13 cellular contexts compared by ENCODE assay signal in the genomic region with DNA sequence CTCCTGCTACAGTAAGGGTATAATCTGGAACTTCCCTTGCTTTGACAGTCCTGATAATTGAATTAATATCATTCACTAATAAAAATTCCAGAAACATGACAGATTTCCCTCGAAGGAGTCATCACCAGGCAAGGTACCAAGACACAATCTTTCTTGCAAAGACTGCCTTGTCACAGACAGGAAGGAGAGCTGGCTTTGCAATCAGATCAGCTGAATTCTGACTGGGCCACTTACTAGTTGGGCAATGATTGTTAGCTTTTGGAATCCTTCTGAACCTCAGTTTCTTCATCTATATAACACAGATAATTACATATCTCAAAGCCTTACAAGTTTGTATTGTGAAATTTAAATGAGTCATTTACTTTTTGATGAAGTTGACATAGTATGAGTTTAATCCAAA.
A peak's percentile ranks its signal among the peaks of the same experiment; 100 is the strongest.
DNase-seq lines count a peak whose midpoint lies in the region; ATAC-seq and TF ChIP-seq lines count a peak whose summit lies in the region.
"Had no signal": no experiment of that assay in that cellular context is flagged by ENCODE, and none has a peak within 500 bp of the region (broad histone marks: within the 10 kb centered on the region; RNA-seq: fewer than 3 reads in every experiment).

No MANE protein-coding gene starts in this region.

- H3K79me1 ChIP-seq in IMR-90 (ENCODE audit: low read depth in 1 of 2, low read length in 2 of 2) = no peaks in the 10 kb centered on the region

- dilution Hi-C loops in IMR-90 (cut with HindIII; ENCODE audit: low sequenced_read_pairs, unreplicated experiment) = no loop called here

- in situ Hi-C loops in IMR-90 (cut with MboI; ENCODE audit: low sequenced_read_pairs) = no loop called here

- no peak overlapping the region for H3K4ac ChIP-seq in IMR-90 (ENCODE audit: low read depth, low read length)

- H3K4me1 Mint-ChIP-seq in Caco-2 (ENCODE audit: low read depth, unreplicated experiment) = no peaks in the 10 kb centered on the region
- no peaks in the 10 kb centered on the region for H3K4me1 Mint-ChIP-seq in activated CD8-positive, alpha-beta memory T cell treated with anti-CD3 and anti-CD28 coated beads, Interleukin-2, amount 10 ng/mL, durations not matched to agents 7 days and 5 days

- no peak overlapping the region for H3K23ac ChIP-seq in IMR-90 (ENCODE audit: low read depth, low read length)

- H3K9me3 ChIP-seq in IMR-90 (ENCODE audit: control insufficient read depth, insufficient read depth, low read length) (no peaks in the 10 kb centered on the region; the same call in 1 of the 2 replicates), Caco-2 (no peaks in the 10 kb centered on the region)
- H3K9me3 ChIP-seq: neutrophil had no signal

- no peak overlapping the region for H4K91ac ChIP-seq in IMR-90 (ENCODE audit: insufficient read depth, low read depth, low read length)

- H3K36me3 ChIP-seq in IMR-90 (ENCODE audit: control insufficient read depth, insufficient read depth, low read length) (no peaks in the 10 kb centered on the region), Caco-2 (ENCODE audit: control insufficient read depth, insufficient read depth, low read length) (no peaks in the 10 kb centered on the region)
- H3K36me3 ChIP-seq: neutrophil had no signal

- no peak overlapping the region for H2BK15ac ChIP-seq in IMR-90 (ENCODE audit: low read depth, low read length)

- H3K4me3 ChIP-seq in IMR-90 (ENCODE audit: insufficient read depth, low read depth, low read length) = no peak overlapping the region
- H3K4me3 ChIP-seq in cardiac fibroblast (replicated peaks in 1 of 2; ENCODE audit: low read depth in 2 of 2, low read length in 2 of 2) = no peak overlapping the region
- no peak overlapping the region for H3K4me3 ChIP-seq in Caco-2 (ENCODE audit: low read depth, low read length)

- H2AK5ac ChIP-seq in IMR-90 (ENCODE audit: low read depth, low read length) = no peak overlapping the region

- H4K8ac ChIP-seq in IMR-90 (ENCODE audit: low read depth in 2 of 2, low read length in 2 of 2) = no peak overlapping the region

- no peak overlapping the region for H3K18ac ChIP-seq in IMR-90 (ENCODE audit: low read depth, low read length)

- H2BK20ac ChIP-seq in IMR-90 (ENCODE audit: low read depth, low read length) = no peak overlapping the region

- no peaks in the 10 kb centered on the region for H3K27me3 Mint-ChIP-seq in Caco-2 (ENCODE audit: insufficient read depth, unreplicated experiment)
- H3K27me3 Mint-ChIP-seq in activated CD8-positive, alpha-beta memory T cell treated with anti-CD3 and anti-CD28 coated beads, Interleukin-2, amount 10 ng/mL, durations not matched to agents 7 days and 5 days = no peaks in the 10 kb centered on the region
- H3K27me3 Mint-ChIP-seq: T-helper 17 cell had no signal

- no peak overlapping the region for H3K56ac ChIP-seq in IMR-90 (ENCODE audit: extremely low read depth, insufficient read depth, low read length)

- no peak for TF ChIP-seq RAD21 in IMR-90 (IDR thresholded peaks at IDR 0.05; ENCODE audit: low read length)

- peak overlapping the region; percentile 16 for H2BK5ac ChIP-seq in IMR-90 (ENCODE audit: low read depth, low read length, poor library complexity, severe bottlenecking)

- H3K27me3 ChIP-seq in IMR-90 (ENCODE audit: control insufficient read depth, insufficient read depth, low read length) (no peaks in the 10 kb centered on the region), Caco-2 (replicated peaks; ENCODE audit: control insufficient read depth, insufficient read depth, low read length) (no peaks in the 10 kb centered on the region)

- H3K27ac Mint-ChIP-seq in Caco-2 (ENCODE audit: unreplicated experiment) = no peak overlapping the region
- no peak overlapping the region for H3K27ac Mint-ChIP-seq in activated CD8-positive, alpha-beta memory T cell treated with anti-CD3 and anti-CD28 coated beads, Interleukin-2, amount 10 ng/mL, durations not matched to agents 7 days and 5 days
- H3K27ac Mint-ChIP-seq: T-helper 17 cell, type B pancreatic cell had no signal

- POLR2A ChIA-PET in IMR-90 (lab: Charles Lee; ENCODE audit: unreplicated experiment) = no interaction called here
- POLR2A ChIA-PET in Caco-2 (lab: Charles Lee) = no interaction called here

- no peak overlapping the region for H3K9ac ChIP-seq in IMR-90 (ENCODE audit: low read depth, low read length)

- H3K4me1 ChIP-seq in IMR-90 (ENCODE audit: control insufficient read depth, insufficient read depth, low read length) = no peaks in the 10 kb centered on the region; the same call in 1 of the 2 replicates
- no peaks in the 10 kb centered on the region for H3K4me1 ChIP-seq in Caco-2

- BruUV-seq in IMR-90 (replicated peaks; lab: Mats Ljungman, UMichigan) (no TSS peak), Caco-2 (replicated peaks; lab: Mats Ljungman, UMichigan) (no TSS peak)

- H4K5ac ChIP-seq in IMR-90 (ENCODE audit: low read depth, low read length) = no peak overlapping the region

- intact Hi-C loops in IMR-90 (cut with micrococcal nuclease) (no loop called here), Caco-2 (cut with micrococcal nuclease; ENCODE audit: unreplicated experiment) (no loop called here)

- H3K36me3 Mint-ChIP-seq in Caco-2 (ENCODE audit: insufficient read depth, unreplicated experiment) = no peaks in the 10 kb centered on the region
- no peaks in the 10 kb centered on the region for H3K36me3 Mint-ChIP-seq in activated CD8-positive, alpha-beta memory T cell treated with anti-CD3 and anti-CD28 coated beads, Interleukin-2, amount 10 ng/mL, durations not matched to agents 7 days and 5 days
- H3K36me3 Mint-ChIP-seq: type B pancreatic cell had no signal

- H2AFZ ChIP-seq in IMR-90 (replicated peaks; ENCODE audit: low read length, poor library complexity) = no peak overlapping the region

- no peak overlapping the region for H2AK9ac ChIP-seq in IMR-90 (replicated peaks; ENCODE audit: low read depth, low read length, poor library complexity)

- DNase-seq in AG09319 (ENCODE audit: extremely low read depth, low read depth) (peak; percentile 78), IMR-90 (peak; percentile 91), cardiac fibroblast (ENCODE audit: low read depth in 2 of 2) (peak; percentile 79 to 83), medulla oblongata (ENCODE audit: extremely low spot score) (peak; percentile 31), Caco-2 (no peak), Kasumi-1 (lab: John Stamatoyannopoulos, UW) (no peak), globus pallidus (ENCODE audit: low spot score) (no peak)
- DNase-seq in activated CD8-positive, alpha-beta memory T cell treated with anti-CD3 and anti-CD28 coated beads, Interleukin-2, amount 10 ng/mL, durations not matched to agents 7 days and 5 days = no peak
- DNase-seq: activated CD8-positive, alpha-beta memory T cell treated with anti-CD3 and anti-CD28 coated beads, Interleukin-2, amount 50 U/mL, for 48 hours; T-helper 17 cell had no signal

- H3K27ac ChIP-seq in IMR-90 (ENCODE audit: insufficient read depth, low read length) = no peak overlapping the region
- H3K27ac ChIP-seq: neutrophil had no signal

- peak; percentile 64 for ATAC-seq in IMR-90 (ENCODE audit: low read depth)
- no peak for ATAC-seq in activated CD8-positive, alpha-beta memory T cell treated with anti-CD3 and anti-CD28 coated beads, Interleukin-2, amount 10 ng/mL, durations not matched to agents 7 days and 5 days
- ATAC-seq: HepG2, T-helper 17 cell had no signal

- H4K20me1 ChIP-seq in IMR-90 (ENCODE audit: insufficient read depth, low read length) = no peaks in the 10 kb centered on the region

- no peak overlapping the region for H3K4me3 Mint-ChIP-seq in Caco-2 (ENCODE audit: unreplicated experiment)
- no peak overlapping the region for H3K4me3 Mint-ChIP-seq in activated CD8-positive, alpha-beta memory T cell treated with anti-CD3 and anti-CD28 coated beads, Interleukin-2, amount 10 ng/mL, durations not matched to agents 7 days and 5 days
- H3K4me3 Mint-ChIP-seq: T-helper 17 cell, type B pancreatic cell had no signal

- H3K9me3 Mint-ChIP-seq in Caco-2 (ENCODE audit: unreplicated experiment) = no peaks in the 10 kb centered on the region
- no peaks in the 10 kb centered on the region for H3K9me3 Mint-ChIP-seq in activated CD8-positive, alpha-beta memory T cell treated with anti-CD3 and anti-CD28 coated beads, Interleukin-2, amount 10 ng/mL, durations not matched to agents 7 days and 5 days (ENCODE audit: low read depth)

- peak overlapping the region; percentile 14; the same call in 1 of the 2 replicates for H3K4me2 ChIP-seq in IMR-90 (ENCODE audit: low read depth, low read length)

- CTCF ChIA-PET in IMR-90 (lab: Yijun Ruan, JAX) (no interaction called here), Caco-2 (lab: Charles Lee) (no interaction called here)
- CTCF ChIA-PET in activated CD8-positive, alpha-beta memory T cell treated with anti-CD3 and anti-CD28 coated beads, Interleukin-2, amount 10 ng/mL, durations not matched to agents 7 days and 5 days (lab: Charles Lee) = no interaction called here

- H2BK120ac ChIP-seq in IMR-90 (ENCODE audit: low read depth, low read length) = no peak overlapping the region

- H3K14ac ChIP-seq in IMR-90 (replicated peaks; ENCODE audit: low read depth, low read length) = no peak overlapping the region

- TF ChIP-seq CTCF in AG09319 (IDR thresholded peaks at IDR 0.05; ENCODE audit: low read depth, low read length) (no peak), IMR-90 (conservative IDR thresholded peaks at IDR 0.05; ENCODE audit: low read depth, low read length) (no peak), cardiac fibroblast (IDR thresholded peaks at IDR 0.05; ENCODE audit: low read depth, low read length) (no peak), Caco-2 (IDR thresholded peaks at IDR 0.05; ENCODE audit: insufficient read depth in 1 of 2, low read depth in 1 of 2, low read length in 1 of 2, severe bottlenecking in 1 of 2, unreplicated experiment in 1 of 2) (no peak)

- no peak for TF ChIP-seq POLR2A in IMR-90 (IDR thresholded peaks at IDR 0.05; ENCODE audit: low read depth, low read length)

- WGBS in IMR-90 (ENCODE audit: extremely low coverage in 2 of 2, insufficient read length in 1 of 2), 2 experiments = no CpG with 5 or more reads among the region's 1 CpG

- H3K9me1 ChIP-seq in IMR-90 (ENCODE audit: insufficient read depth, low read length) = peaks cover 4% of the 10 kb centered on the region; the same call in 1 of the 2 replicates

TF ChIP-seq in IMR-90, 13 proteins besides CTCF, POLR2A, EP300 and RAD21:
- TF ChIP-seq NFE2L2 (IDR thresholded peaks at IDR 0.05; ENCODE audit: low read depth, low read length) (peak; percentile 59), CEBPB (IDR thresholded peaks at IDR 0.05; ENCODE audit: low read depth, low read length) (peak; percentile 94), BHLHE40 (IDR thresholded peaks at IDR 0.05; ENCODE audit: low read depth, low read length) (no peak), FOS (IDR thresholded peaks at IDR 0.05; ENCODE audit: low read depth, low read length) (peak; percentile 14; the same call in 1 of the 2 replicates)

Comparison
In these comparisons a context has a peak if more than half of its experiments do, and no peak if none do; other contexts are left out.
1. DNase-seq: peak in AG09319 (single experiment), IMR-90 (single experiment), cardiac fibroblast (2 of 2) and medulla oblongata (single experiment); none in Caco-2 (0 of 2), Kasumi-1 (0 of 2), activated CD8-positive, alpha-beta memory T cell treated with anti-CD3 and anti-CD28 coated beads, Interleukin-2, amount 10 ng/mL, durations not matched to agents 7 days and 5 days (single experiment) and globus pallidus (single experiment).